9 cellular contexts compared by ENCODE assay signal in the genomic region with DNA sequence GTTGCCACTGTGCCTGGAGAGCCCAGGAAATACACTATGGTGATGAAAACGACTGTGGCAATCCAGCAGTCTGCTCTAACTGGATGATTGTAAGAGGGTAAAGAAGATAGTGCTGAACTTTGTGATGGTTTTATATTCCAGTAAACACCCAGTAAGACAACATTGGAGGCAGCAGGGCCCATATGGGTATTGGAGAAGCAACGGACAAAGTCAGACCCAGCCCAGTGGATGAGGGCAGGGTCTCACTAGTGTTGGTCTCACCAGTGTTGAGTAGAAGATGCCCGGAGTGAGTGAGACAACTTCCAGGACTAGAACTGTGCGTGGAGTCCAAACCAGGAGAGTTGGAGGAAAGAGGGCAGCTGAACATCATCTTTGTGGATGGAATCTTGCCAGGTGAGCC.
"Had no signal": no experiment of that assay in that cellular context is flagged by ENCODE, and none has a peak within 500 bp of the region (broad histone marks: within the 10 kb centered on the region; RNA-seq: fewer than 3 reads in every experiment).

No MANE protein-coding gene starts in this region.

- H3K27ac ChIP-seq: GM23248 had no signal

- H3K36me3 ChIP-seq: HAP-1 had no signal

- H3K4me1 ChIP-seq: HAP-1 had no signal

- ATAC-seq: GM23338, HCT116 had no signal

- H3K27ac Mint-ChIP-seq: GM23338, H9, HFFc6 had no signal

- H3K4me3 ChIP-seq: GM23248, GM23338, HAP-1 had no signal

- H3K9ac ChIP-seq: GM23248 had no signal

- H3K9me3 ChIP-seq: HAP-1 had no signal

- DNase-seq: GM23248, GOT3, H7, H9, HCEC 1CT, HFFc6 had no signal

- H3K9me3 Mint-ChIP-seq: GM23338 had no signal

- H3K4me3 Mint-ChIP-seq: GM23338, H9, HFFc6 had no signal
